In the genomic region with DNA sequence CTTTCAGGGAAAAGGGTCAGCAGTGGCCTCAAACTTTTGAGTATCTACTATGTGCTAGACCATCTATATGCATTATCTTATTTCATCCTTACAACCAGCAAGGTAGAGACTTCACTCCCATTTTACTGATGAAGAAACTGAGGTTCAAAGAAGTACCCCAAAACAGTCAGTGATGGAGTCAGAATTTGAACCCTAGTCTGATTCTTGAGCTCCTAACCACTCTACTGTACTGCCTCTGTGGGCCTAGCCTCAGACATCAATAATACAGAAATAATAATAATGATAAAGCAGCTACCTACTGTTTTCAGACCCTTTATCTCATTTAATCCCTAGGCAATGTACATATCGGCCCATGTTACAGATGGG, we compare ENCODE assay signal across 8 cellular contexts. TPM values are rescaled to one million over a fixed set of nuclear protein-coding genes. Genes with fewer than 3 reads are reported as not detected.
DNase-seq lines count a peak whose midpoint lies in the region; TF ChIP-seq lines count a peak whose summit lies in the region.

No MANE protein-coding gene starts in this region.

- H3K4me1 ChIP-seq in CD4-positive, alpha-beta memory T cell (ENCODE audit: insufficient read depth, low read length) = peaks cover 75% of the 10 kb centered on the region
- H3K4me1 ChIP-seq in OCI-LY3 (ENCODE audit: low read length) (peaks cover 63% of the 10 kb centered on the region), neuron (ENCODE audit: insufficient read depth, low read length) (peaks cover 32% of the 10 kb centered on the region), ovary (ENCODE audit: insufficient read depth) (no peaks in the 10 kb centered on the region)

- peak overlapping the region; percentile 82 for H3K27ac ChIP-seq in CD4-positive, alpha-beta memory T cell (ENCODE audit: low read depth, low read length)
- H3K27ac ChIP-seq in OCI-LY3 (ENCODE audit: low read length) = no peak overlapping the region
- peak overlapping the region; percentile 50 to 78 for H3K27ac ChIP-seq in coronary artery
- no peak overlapping the region for H3K27ac ChIP-seq in ovary

- peak overlapping the region; percentile 36 to 87 (median 76) for H3K4me3 Mint-ChIP-seq in CD4-positive, alpha-beta memory T cell

- no peak for DNase-seq in CD4-positive, alpha-beta memory T cell
- DNase-seq in coronary artery (ENCODE audit: low spot score) = no peak
- DNase-seq in NK-92 treated with Interleukin-12 subunit alpha and Interleukin-12 subunit beta, amount 100 ng/mL, for 24 hours (lab: John Stamatoyannopoulos, UW) = no peak
- no peak for DNase-seq in ovary
- DNase-seq in NCI-H345 treated with DMSO at 0.1 percent for 48 hours (lab: John Stamatoyannopoulos, UW; ENCODE audit: unreplicated experiment) = no peak
- no peak for DNase-seq in NCI-H524 (lab: John Stamatoyannopoulos, UW)

- CTCF ChIA-PET in CD4-positive, alpha-beta memory T cell (lab: Charles Lee; ENCODE audit: partially characterized antibody) = interaction anchor here (0.6 to 2.5 kb wide), 14 partner anchors 9 to 426 kb away, joined by 3 to 28 read pairs (median 3); a partner anchor contains a TSS

- POLR2A ChIA-PET in CD4-positive, alpha-beta memory T cell (lab: Charles Lee; ENCODE audit: partially characterized antibody) = interaction anchor here (0.8 to 4.7 kb wide), 17 partner anchors 8 to 433 kb away, joined by 3 to 44 read pairs (median 4); a partner anchor contains a TSS

- H3K27me3 ChIP-seq in CD4-positive, alpha-beta memory T cell (ENCODE audit: insufficient read depth, low read length) = no peaks in the 10 kb centered on the region
- H3K27me3 ChIP-seq in OCI-LY3 (ENCODE audit: low read depth, low read length) (no peaks in the 10 kb centered on the region), neuron (ENCODE audit: insufficient read depth, low read length) (no peaks in the 10 kb centered on the region), ovary (no peaks in the 10 kb centered on the region)

- H3K36me3 ChIP-seq in CD4-positive, alpha-beta memory T cell (ENCODE audit: insufficient read depth, low read length) = no peaks in the 10 kb centered on the region
- H3K36me3 ChIP-seq in OCI-LY3 (replicated peaks; ENCODE audit: low read depth, low read length) (peaks cover 28% of the 10 kb centered on the region), neuron (ENCODE audit: insufficient read depth, low read length) (no peaks in the 10 kb centered on the region), ovary (no peaks in the 10 kb centered on the region)

- H3K4me2 ChIP-seq in OCI-LY3 (ENCODE audit: low read length) = peak overlapping the region; percentile 65

- TF ChIP-seq CTCF in OCI-LY3 (IDR thresholded peaks at IDR 0.05; ENCODE audit: low read depth, low read length) = no peak
- TF ChIP-seq CTCF in coronary artery (IDR thresholded peaks at IDR 0.05) = no peak
- no peak for TF ChIP-seq CTCF in ovary (IDR thresholded peaks at IDR 0.05)

- no peak for TF ChIP-seq POLR2A in ovary (IDR thresholded peaks at IDR 0.05)

- peaks cover 58 to 86% (median 70%) of the 10 kb centered on the region in 4 donors for H3K4me1 Mint-ChIP-seq in CD4-positive, alpha-beta memory T cell

- H2AFZ ChIP-seq in OCI-LY3 (ENCODE audit: low read depth, low read length) (no peak overlapping the region), neuron (ENCODE audit: low read depth, low read length) (no peak overlapping the region)

- no peaks in the 10 kb centered on the region for H3K27me3 Mint-ChIP-seq in CD4-positive, alpha-beta memory T cell

- 47 to 69% (median 61%) methylated on average over 1 of the region's 1 CpG for WGBS in ovary, 3 donors

- no peak for TF ChIP-seq EP300 in ovary (IDR thresholded peaks at IDR 0.05)

- no peaks in the 10 kb centered on the region for H4K20me1 ChIP-seq in OCI-LY3 (ENCODE audit: insufficient read depth, low read length)

- intact Hi-C loops in CD4-positive, alpha-beta memory T cell (cut with micrococcal nuclease) = loop anchor here (1.0 to 10.0 kb wide), 4 partner anchors 8 to 428 kb away; a partner anchor contains a TSS
- intact Hi-C loops in ovary (cut with DNase I) = loop anchor here in 1 of 4 donors (10.0 kb wide), 1 partner anchor 772 kb away; a partner anchor contains a TSS

- peaks cover 0 to 2% (median 0%) of the 10 kb centered on the region in 8 donors for H3K9me3 Mint-ChIP-seq in CD4-positive, alpha-beta memory T cell

- H3K9me3 ChIP-seq in CD4-positive, alpha-beta memory T cell (ENCODE audit: control insufficient read depth in 1 of 2, low read length in 2 of 2) = no peaks in the 10 kb centered on the region
- H3K9me3 ChIP-seq in OCI-LY3 (ENCODE audit: insufficient read depth, low read length) (no peaks in the 10 kb centered on the region), neuron (ENCODE audit: low read length) (no peaks in the 10 kb centered on the region), ovary (no peaks in the 10 kb centered on the region)

- H3K4me3 ChIP-seq in CD4-positive, alpha-beta memory T cell (ENCODE audit: low read length in 2 of 2) = no peak overlapping the region
- H3K4me3 ChIP-seq in OCI-LY3 (ENCODE audit: low read length) (peak overlapping the region; percentile 34), coronary artery (no peak overlapping the region), neuron (ENCODE audit: low read length) (peak overlapping the region; percentile 36), ovary (no peak overlapping the region)

- peaks cover 48% of the 10 kb centered on the region for H3K79me2 ChIP-seq in OCI-LY3 (ENCODE audit: low read length)

- H3K9ac ChIP-seq in OCI-LY3 (ENCODE audit: low read length) = peak overlapping the region; percentile 42; the same call in 1 of the 2 replicates

- peak overlapping the region; percentile 94 to 99 (median 96) for H3K27ac Mint-ChIP-seq in CD4-positive, alpha-beta memory T cell

- H3K36me3 Mint-ChIP-seq in CD4-positive, alpha-beta memory T cell = peaks cover 16 to 20% of the 10 kb centered on the region in 2 donors

RNA-seq across cellular contexts. Expression of a gene that starts 8.4 kb away (rescaled TPM):
- total RNA-seq in CD4-positive, alpha-beta memory T cell = 10 to 100 TPM; 28.4 to 31.0 TPM
- 10 to 100 TPM; 48.6 to 64.3 TPM for polyA plus RNA-seq in CD4-positive, alpha-beta memory T cell
- 1 to 10 TPM; 1.1 to 5.7 (median 3.2) TPM for total RNA-seq in ovary
- 1 to 10 TPM; 2.8 to 7.4 TPM for polyA plus RNA-seq in ovary

Comparison
In these comparisons a context has a peak if more than half of its experiments do, and no peak if none do; other contexts are left out.
1. H3K27ac ChIP-seq: peak in CD4-positive, alpha-beta memory T cell (single experiment) and coronary artery (2 of 2); none in OCI-LY3 (single experiment) and ovary (0 of 2).
2. H3K4me3 ChIP-seq: peak in OCI-LY3 (single experiment) and neuron (single experiment); none in CD4-positive, alpha-beta memory T cell (0 of 2), coronary artery (single experiment) and ovary (single experiment).
3. RNA of a gene that starts 8.4 kb away (total RNA-seq): 28.4 to 31.0 TPM in CD4-positive, alpha-beta memory T cell; 1.1 to 5.7 TPM in ovary; every median in the first group is over 4 times any median in the second.